In genomic region chr2:138711812-138712211, GRCh38 we compare ENCODE assay signal across 13 cellular contexts.
DNase-seq lines count a peak whose midpoint lies in the region; ATAC-seq and TF ChIP-seq lines count a peak whose summit lies in the region.
"Had no signal": no experiment of that assay in that cellular context is flagged by ENCODE, and none has a peak within 500 bp of the region (broad histone marks: within the 10 kb centered on the region; RNA-seq: fewer than 3 reads in every experiment).

No MANE protein-coding gene starts in this region.

- 93 to 95% methylated on average over 3 of the region's 3 CpGs for WGBS in gastroesophageal sphincter (ENCODE audit: low coverage in 1 of 2), 2 donors

- H3K9me3 ChIP-seq in gastroesophageal sphincter, result no peaks in the 10 kb centered on the region

- no peak overlapping the region for H3K4me3 ChIP-seq in gastroesophageal sphincter
- H3K4me3 ChIP-seq: neural progenitor cell had no signal

- H3K36me3 ChIP-seq in gastroesophageal sphincter, result no peaks in the 10 kb centered on the region
- H3K36me3 ChIP-seq: neural progenitor cell had no signal

- no peaks in the 10 kb centered on the region for H3K27me3 ChIP-seq in gastroesophageal sphincter
- H3K27me3 ChIP-seq: neural progenitor cell had no signal

- no peak for TF ChIP-seq POLR2A in gastroesophageal sphincter (IDR thresholded peaks at IDR 0.05)

- ATAC-seq in GM18508 (IDR thresholded peaks at IDR 0.05; ENCODE audit: insufficient read depth, unreplicated experiment) (peak; percentile 33), GM19467 (IDR thresholded peaks at IDR 0.05; ENCODE audit: unreplicated experiment) (peak; percentile 49), HG02938 (IDR thresholded peaks at IDR 0.05; ENCODE audit: unreplicated experiment) (peak; percentile 54), HG03571 (IDR thresholded peaks at IDR 0.05; ENCODE audit: unreplicated experiment) (peak; percentile 46), gastroesophageal sphincter (no peak)
- ATAC-seq: activated T-cell treated with anti-CD3 and anti-CD28 coated beads, Interleukin-2, amount 50 U/mL, for 4 hours had no signal

- TF ChIP-seq CTCF in gastroesophageal sphincter (IDR thresholded peaks at IDR 0.05), result no peak

- TF ChIP-seq EP300 in gastroesophageal sphincter (IDR thresholded peaks at IDR 0.05), result no peak

- DNase-seq in stimulated activated CD4-positive, alpha-beta T cell treated with anti-CD3 and anti-CD28 coated beads, Interleukin-4, amount 100 ng/mL, for 24 hours, result no peak
- DNase-seq in SIG-M5 treated with dmso at 0.1 percent for 504 hours (lab: John Stamatoyannopoulos, UW; ENCODE audit: unreplicated experiment) (no peak), NCI-H1694 treated with DMSO at 0.1 percent for 48 hours (lab: John Stamatoyannopoulos, UW) (no peak)
- DNase-seq: activated T-cell treated with anti-CD3 and anti-CD28 coated beads, Interleukin-2, amount 50 U/mL, for 4 hours; NCI-H1417; OCI-M1 had no signal

- no peak overlapping the region for H3K27ac ChIP-seq in gastroesophageal sphincter
- H3K27ac ChIP-seq: C4-2B, neural progenitor cell had no signal

- peaks cover 0 to 25% (median 7%) of the 10 kb centered on the region in 3 donors for H3K4me1 ChIP-seq in gastroesophageal sphincter
